In the genomic region with DNA sequence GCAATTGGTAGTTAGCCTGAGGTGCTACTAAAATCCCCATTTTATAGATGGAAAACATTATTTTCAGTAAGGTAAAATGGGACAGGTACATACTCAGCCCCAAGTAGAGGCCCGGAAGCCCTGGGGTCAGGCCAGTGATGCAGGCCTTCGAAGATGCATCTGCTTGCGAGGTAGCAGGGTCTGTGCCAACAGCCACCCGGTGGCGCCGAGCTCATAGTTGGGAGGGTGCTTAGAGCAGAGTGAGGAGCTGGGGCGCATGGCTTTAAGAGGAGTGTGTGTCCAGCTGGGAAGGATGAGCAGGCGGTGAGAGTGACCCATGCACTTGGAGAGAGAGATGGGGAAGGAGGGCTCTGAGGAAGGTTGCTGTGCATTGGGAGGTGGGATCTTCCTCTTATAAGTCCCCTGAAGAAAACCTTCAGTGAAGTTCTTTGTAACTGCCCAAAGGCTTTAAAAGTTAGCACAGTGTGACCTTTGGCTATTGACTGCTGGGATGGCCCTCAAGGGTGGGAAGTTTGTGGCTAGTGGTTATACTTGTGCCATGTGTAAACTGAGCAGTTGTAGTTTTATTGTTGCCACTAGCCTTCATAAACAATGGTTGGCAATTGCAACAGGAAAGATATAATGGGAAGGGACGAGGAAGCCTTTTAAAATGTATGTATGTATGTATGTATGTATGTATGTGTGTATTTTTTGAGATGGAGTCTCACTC, we compare ENCODE assay signal across 12 cellular contexts.
"Had no signal": no experiment of that assay in that cellular context is flagged by ENCODE, and none has a peak within 500 bp of the region (broad histone marks: within the 10 kb centered on the region; RNA-seq: fewer than 3 reads in every experiment).

No MANE protein-coding gene starts in this region.

- DNase-seq: activated CD4-positive, CD25-positive, alpha-beta regulatory T cell treated with anti-CD3 and anti-CD28 coated beads, Interleukin-2, amount 50 U/mL, for 72 hours; activated CD8-positive, alpha-beta memory T cell treated with anti-CD3 and anti-CD28 coated beads, Interleukin-2, amount 50 U/mL, for 4 hours; activated naive CD8-positive, alpha-beta T cell treated with anti-CD3 and anti-CD28 coated beads, Interleukin-2, amount 10 ng/mL, durations not matched to agents 7 days and 5 days; aorta; esophagus squamous epithelium; foreskin fibroblast; left lung; retina; stimulated activated CD4-positive, alpha-beta T cell treated with anti-CD3 and anti-CD28 coated beads, Interleukin-4, amount 100 ng/mL, for 1 hour; tibial artery had no signal

- H3K27me3 ChIP-seq: esophagus squamous epithelium, left lung, tibial artery had no signal

- H2AFZ ChIP-seq: parathyroid adenoma had no signal

- H3K27ac ChIP-seq: esophagus squamous epithelium, parathyroid adenoma, tibial artery had no signal

- H3K4me1 ChIP-seq: parathyroid adenoma, tibial artery had no signal

- H3K9me3 ChIP-seq: tibial artery had no signal

- H3K9ac ChIP-seq: parathyroid adenoma had no signal

- H3K36me3 ChIP-seq: esophagus squamous epithelium, left lung, tibial artery had no signal

- H3K27ac Mint-ChIP-seq: activated naive CD8-positive, alpha-beta T cell treated with anti-CD3 and anti-CD28 coated beads, Interleukin-2, amount 10 ng/mL, durations not matched to agents 7 days and 5 days had no signal

- H3K4me3 Mint-ChIP-seq: activated CD8-positive, alpha-beta T cell treated with anti-CD3 and anti-CD28 coated beads for 36 hours; activated naive CD8-positive, alpha-beta T cell treated with anti-CD3 and anti-CD28 coated beads, Interleukin-2, amount 10 ng/mL, durations not matched to agents 7 days and 5 days had no signal

- H3K4me3 ChIP-seq: esophagus squamous epithelium, left lung, tibial artery had no signal
